Comparison of ENCODE assay signal across 3 cellular contexts in the genomic region with DNA sequence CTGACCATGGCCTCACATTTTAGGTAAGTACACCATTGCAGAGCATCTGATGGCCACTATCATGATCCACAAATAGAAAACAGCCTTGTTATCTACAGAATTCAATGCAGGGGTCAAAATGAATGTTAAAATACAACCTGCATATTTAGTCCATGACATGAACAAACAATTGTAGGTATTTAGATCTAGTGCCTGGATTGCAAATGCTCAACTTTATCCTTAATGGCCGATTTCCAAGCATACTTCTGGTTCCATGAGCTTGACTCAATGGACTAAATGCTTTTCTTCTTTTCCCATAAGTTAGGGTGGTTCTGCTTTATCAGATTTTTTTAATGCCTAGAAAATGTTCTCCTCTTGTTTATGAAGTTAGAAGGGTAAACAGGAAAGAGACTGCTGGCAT.
"Had no signal": no experiment of that assay in that cellular context is flagged by ENCODE, and none has a peak within 500 bp of the region (broad histone marks: within the 10 kb centered on the region; RNA-seq: fewer than 3 reads in every experiment).

No MANE protein-coding gene starts in this region.

- DNase-seq: GDM1, GF-D8 had no signal

- H3K4me3 ChIP-seq: GM12878 had no signal

- ATAC-seq: GM12878 had no signal
